Comparison of ENCODE assay signal across 1 cellular context in genomic region chr11:120209750-120210650, GRCh38.
TF ChIP-seq lines count a peak whose summit lies in the region.

No MANE protein-coding gene starts in this region.

TF ChIP-seq in GM12878, 131 proteins besides CTCF, POLR2A, EP300 and RAD21 (continued from another document):
- TF ChIP-seq, protein P1, sequence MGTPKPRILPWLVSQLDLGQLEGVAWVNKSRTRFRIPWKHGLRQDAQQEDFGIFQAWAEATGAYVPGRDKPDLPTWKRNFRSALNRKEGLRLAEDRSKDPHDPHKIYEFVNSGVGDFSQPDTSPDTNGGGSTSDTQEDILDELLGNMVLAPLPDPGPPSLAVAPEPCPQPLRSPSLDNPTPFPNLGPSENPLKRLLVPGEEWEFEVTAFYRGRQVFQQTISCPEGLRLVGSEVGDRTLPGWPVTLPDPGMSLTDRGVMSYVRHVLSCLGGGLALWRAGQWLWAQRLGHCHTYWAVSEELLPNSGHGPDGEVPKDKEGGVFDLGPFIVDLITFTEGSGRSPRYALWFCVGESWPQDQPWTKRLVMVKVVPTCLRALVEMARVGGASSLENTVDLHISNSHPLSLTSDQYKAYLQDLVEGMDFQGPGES (IDR thresholded peaks at IDR 0.05) = no peak
- no peak for TF ChIP-seq NBN (IDR thresholded peaks at IDR 0.05)
- TF ChIP-seq, protein P2, sequence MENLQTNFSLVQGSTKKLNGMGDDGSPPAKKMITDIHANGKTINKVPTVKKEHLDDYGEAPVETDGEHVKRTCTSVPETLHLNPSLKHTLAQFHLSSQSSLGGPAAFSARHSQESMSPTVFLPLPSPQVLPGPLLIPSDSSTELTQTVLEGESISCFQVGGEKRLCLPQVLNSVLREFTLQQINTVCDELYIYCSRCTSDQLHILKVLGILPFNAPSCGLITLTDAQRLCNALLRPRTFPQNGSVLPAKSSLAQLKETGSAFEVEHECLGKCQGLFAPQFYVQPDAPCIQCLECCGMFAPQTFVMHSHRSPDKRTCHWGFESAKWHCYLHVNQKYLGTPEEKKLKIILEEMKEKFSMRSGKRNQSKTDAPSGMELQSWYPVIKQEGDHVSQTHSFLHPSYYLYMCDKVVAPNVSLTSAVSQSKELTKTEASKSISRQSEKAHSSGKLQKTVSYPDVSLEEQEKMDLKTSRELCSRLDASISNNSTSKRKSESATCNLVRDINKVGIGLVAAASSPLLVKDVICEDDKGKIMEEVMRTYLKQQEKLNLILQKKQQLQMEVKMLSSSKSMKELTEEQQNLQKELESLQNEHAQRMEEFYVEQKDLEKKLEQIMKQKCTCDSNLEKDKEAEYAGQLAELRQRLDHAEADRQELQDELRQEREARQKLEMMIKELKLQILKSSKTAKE (IDR thresholded peaks at IDR 0.05; ENCODE audit: low read depth, poor library complexity, severe bottlenecking) = no peak
- no peak for TF ChIP-seq TCF7 (IDR thresholded peaks at IDR 0.05; ENCODE audit: borderline replicate concordance)
